28 cellular contexts compared by ENCODE assay signal in genomic region chr18:78890388-78890787, GRCh38.
"Had no signal": no experiment of that assay in that cellular context is flagged by ENCODE, and none has a peak within 500 bp of the region (broad histone marks: within the 10 kb centered on the region; RNA-seq: fewer than 3 reads in every experiment).

No MANE protein-coding gene starts in this region.

- H3K27ac ChIP-seq: ascending aorta, cardiac muscle cell, VCaP had no signal

- H3K4me3 ChIP-seq: ascending aorta, cardiac muscle cell had no signal

- H3K36me3 ChIP-seq: ascending aorta, cardiac muscle cell had no signal

- H3K27me3 ChIP-seq: ascending aorta, cardiac muscle cell had no signal

- H3K4me1 ChIP-seq: ascending aorta had no signal

- ATAC-seq: activated CD8-positive, alpha-beta T cell treated with anti-CD3 and anti-CD28 coated beads for 36 hours; activated naive CD8-positive, alpha-beta T cell treated with anti-CD3 and anti-CD28 coated beads, Interleukin-2, amount 50 U/mL, for 24 hours; activated T-cell treated with anti-CD3 and anti-CD28 coated beads, Interleukin-2, amount 50 U/mL, for 4 hours; activated T-cell treated with anti-CD3 and anti-CD28 coated beads, Interleukin-2, amount 50 U/mL, for 72 hours; activated T-helper 17 cell treated with anti-CD3 and anti-CD28 coated beads, Interleukin-2, amount 50 U/mL, for 72 hours had no signal

- DNase-seq: activated B cell treated with CpG ODN at 0.5 μM for 24 hours; activated CD4-positive, alpha-beta memory T cell treated with anti-CD3 and anti-CD28 coated beads for 36 hours; activated CD4-positive, alpha-beta T cell treated with anti-CD3 and anti-CD28 coated beads for 4 hours; activated CD4-positive, alpha-beta T cell treated with anti-CD3 and anti-CD28 coated beads, Interleukin-2, amount 10 ng/mL, durations not matched to agents 24 days and 14 days; activated CD4-positive, alpha-beta T cell treated with anti-CD3 and anti-CD28 coated beads, Interleukin-2, amount 50 U/mL, for 1 hour; activated CD4-positive, alpha-beta T cell treated with anti-CD3 and anti-CD28 coated beads, Interleukin-2, amount 50 U/mL, for 4 hours; activated CD4-positive, CD25-positive, alpha-beta regulatory T cell treated with anti-CD3 and anti-CD28 coated beads, Interleukin-2, amount 50 U/mL, for 72 hours; activated CD8-positive, alpha-beta memory T cell treated with anti-CD3 and anti-CD28 coated beads, Interleukin-2, amount 50 U/mL, for 4 hours; activated CD8-positive, alpha-beta T cell treated with anti-CD3 and anti-CD28 coated beads for 36 hours; activated effector memory CD4-positive, alpha-beta T cell treated with anti-CD3 and anti-CD28 coated beads, Interleukin-2, amount 50 U/mL, for 16 hours; activated naive CD4-positive, alpha-beta T cell treated with anti-CD3 and anti-CD28 coated beads, Interleukin-2, amount 10 ng/mL, durations not matched to agents 7 days and 5 days; activated naive CD4-positive, alpha-beta T cell treated with Interleukin-2 at 50 U/mL for 16 hours; activated naive CD8-positive, alpha-beta T cell treated with anti-CD3 and anti-CD28 coated beads, Interleukin-2, amount 10 ng/mL, durations not matched to agents 7 days and 5 days; activated naive CD8-positive, alpha-beta T cell treated with anti-CD3 and anti-CD28 coated beads, Interleukin-2, amount 50 U/mL, for 24 hours; activated T-cell treated with anti-CD3 and anti-CD28 coated beads for 4 hours; activated T-cell treated with anti-CD3 and anti-CD28 coated beads, Interleukin-2, amount 50 U/mL, for 1 hour; activated T-cell treated with anti-CD3 and anti-CD28 coated beads, Interleukin-2, amount 50 U/mL, for 4 hours; activated T-cell treated with anti-CD3 and anti-CD28 coated beads, Interleukin-2, amount 50 U/mL, for 72 hours; amygdala; anterior cingulate cortex; central memory CD4-positive, alpha-beta T cell; T-helper 1 cell; T-helper 2 cell; T-helper 9 cell had no signal
